ENCODE assay signal across 8 cellular contexts in genomic region chr13:79423801-79424642, GRCh38. TPM values are rescaled to one million over a fixed set of nuclear protein-coding genes. Genes with fewer than 3 reads are reported as not detected.
DNase-seq lines count a peak whose midpoint lies in the region; ATAC-seq and TF ChIP-seq lines count a peak whose summit lies in the region.

No MANE protein-coding gene starts in this region.

- no peak overlapping the region for H3K27ac Mint-ChIP-seq in brain
- H3K27ac Mint-ChIP-seq in activated T-helper 1 cell treated with anti-CD3 and anti-CD28 coated beads, Interleukin-12 subunit alpha, Interleukin-12 subunit beta, Interleukin-2, Interleukin-4 antibody, amounts not matched to agents 30 ng/mL and 10 ng/mL and 1 ng/mL, durations not matched to agents 14 hours and 24 hours and 36 hours, result no peak overlapping the region

- peak; percentile 30 for DNase-seq in AG20443 (ENCODE audit: low spot score)
- DNase-seq in GM13977 (ENCODE audit: low spot score), result peak; percentile 34
- peak; percentile 47 for DNase-seq in NCI-H2227 (lab: John Stamatoyannopoulos, UW; ENCODE audit: unreplicated experiment)
- DNase-seq in left colon, result no peak
- DNase-seq in activated T-helper 1 cell treated with anti-CD3 and anti-CD28 coated beads, Interleukin-12 subunit alpha, Interleukin-12 subunit beta, Interleukin-2, Interleukin-4 antibody, amounts not matched to agents 30 ng/mL and 10 ng/mL and 1 ng/mL, durations not matched to agents 14 hours and 24 hours and 36 hours (ENCODE audit: low spot score), result no peak
- DNase-seq in GM19240 (ENCODE audit: insufficient read length, low spot score), result no peak

- in situ Hi-C loops in GM13977 (cut with MboI; ENCODE audit: low pct_unique_long_range_greater_than_20kb, low sequenced_read_pairs, unreplicated experiment), result no loop called here

- H3K27me3 Mint-ChIP-seq in brain, result no peaks in the 10 kb centered on the region
- H3K27me3 Mint-ChIP-seq in activated T-helper 1 cell treated with anti-CD3 and anti-CD28 coated beads, Interleukin-12 subunit alpha, Interleukin-12 subunit beta, Interleukin-2, Interleukin-4 antibody, amounts not matched to agents 30 ng/mL and 10 ng/mL and 1 ng/mL, durations not matched to agents 14 hours and 24 hours and 36 hours (ENCODE audit: insufficient read depth), result no peaks in the 10 kb centered on the region

- TF ChIP-seq CTCF in GM13977 (IDR thresholded peaks at IDR 0.05; ENCODE audit: extremely low read depth, insufficient read depth, missing control alignments), result peak; percentile 67
- TF ChIP-seq CTCF in brain (conservative IDR thresholded peaks at IDR 0.05), result peak; percentile 80 to 83

- no peaks in the 10 kb centered on the region for H3K4me1 Mint-ChIP-seq in brain
- H3K4me1 Mint-ChIP-seq in activated T-helper 1 cell treated with anti-CD3 and anti-CD28 coated beads, Interleukin-12 subunit alpha, Interleukin-12 subunit beta, Interleukin-2, Interleukin-4 antibody, amounts not matched to agents 30 ng/mL and 10 ng/mL and 1 ng/mL, durations not matched to agents 14 hours and 24 hours and 36 hours (ENCODE audit: low read depth), result peaks cover 35% of the 10 kb centered on the region

- H3K9me3 Mint-ChIP-seq in brain, result no peaks in the 10 kb centered on the region
- no peaks in the 10 kb centered on the region for H3K9me3 Mint-ChIP-seq in activated T-helper 1 cell treated with anti-CD3 and anti-CD28 coated beads, Interleukin-12 subunit alpha, Interleukin-12 subunit beta, Interleukin-2, Interleukin-4 antibody, amounts not matched to agents 30 ng/mL and 10 ng/mL and 1 ng/mL, durations not matched to agents 14 hours and 24 hours and 36 hours

- H3K36me3 Mint-ChIP-seq in brain, result no peaks in the 10 kb centered on the region
- H3K36me3 Mint-ChIP-seq in activated T-helper 1 cell treated with anti-CD3 and anti-CD28 coated beads, Interleukin-12 subunit alpha, Interleukin-12 subunit beta, Interleukin-2, Interleukin-4 antibody, amounts not matched to agents 30 ng/mL and 10 ng/mL and 1 ng/mL, durations not matched to agents 14 hours and 24 hours and 36 hours (ENCODE audit: low read depth), result peaks cover 7% of the 10 kb centered on the region

- intact Hi-C loops in left colon (cut with DNase I, micrococcal nuclease), result loop anchor here (5.0 kb wide), 1 partner anchor 118 kb away; no protein-coding TSS in a partner anchor
- intact Hi-C loops in activated T-helper 1 cell treated with anti-CD3 and anti-CD28 coated beads, Interleukin-12 subunit alpha, Interleukin-12 subunit beta, Interleukin-2, Interleukin-4 antibody, amounts not matched to agents 30 ng/mL and 10 ng/mL and 1 ng/mL, durations not matched to agents 14 hours and 24 hours and 36 hours (cut with micrococcal nuclease), result loop anchor here (1.0 to 5.0 kb wide), 5 partner anchors 18 to 253 kb away; partner anchors contain the start of genes NDFIP2 and RBM26

- peak; percentile 79 for ATAC-seq in HG02763 (IDR thresholded peaks at IDR 0.05; ENCODE audit: unreplicated experiment)
- peak; percentile 77 for ATAC-seq in left colon

- H3K4me3 Mint-ChIP-seq in brain, result no peak overlapping the region
- H3K4me3 Mint-ChIP-seq in activated T-helper 1 cell treated with anti-CD3 and anti-CD28 coated beads, Interleukin-12 subunit alpha, Interleukin-12 subunit beta, Interleukin-2, Interleukin-4 antibody, amounts not matched to agents 30 ng/mL and 10 ng/mL and 1 ng/mL, durations not matched to agents 14 hours and 24 hours and 36 hours, result no peak overlapping the region

RNA-seq across cellular contexts. Expression of gene RBM26, which starts 18.0 kb away (rescaled TPM):
- polyA plus RNA-seq in brain (ENCODE audit: insufficient read depth, low read depth, low replicate concordance), result 21.1 TPM
- total RNA-seq in left colon, result 10 to 100 TPM; 28.6 to 32.8 TPM
- 99.3 and 107 TPM in 2 replicates for total RNA-seq in activated T-helper 1 cell treated with anti-CD3 and anti-CD28 coated beads, Interleukin-12 subunit alpha, Interleukin-12 subunit beta, Interleukin-2, Interleukin-4 antibody, amounts not matched to agents 30 ng/mL and 10 ng/mL and 1 ng/mL, durations not matched to agents 14 hours and 24 hours and 36 hours

RNA-seq across cellular contexts. Expression of gene NDFIP2, which starts 56.9 kb away (rescaled TPM):
- polyA plus RNA-seq in brain (ENCODE audit: insufficient read depth, low read depth, low replicate concordance), result 14.8 TPM
- total RNA-seq in left colon, result 100 to 1,000 TPM; 117 to 129 TPM
- 250 and 276 TPM in 2 replicates for total RNA-seq in activated T-helper 1 cell treated with anti-CD3 and anti-CD28 coated beads, Interleukin-12 subunit alpha, Interleukin-12 subunit beta, Interleukin-2, Interleukin-4 antibody, amounts not matched to agents 30 ng/mL and 10 ng/mL and 1 ng/mL, durations not matched to agents 14 hours and 24 hours and 36 hours

Comparison
In these comparisons a context has a peak if more than half of its experiments do, and no peak if none do; other contexts are left out.
1. DNase-seq: peak in AG20443 (single experiment), GM13977 (single experiment) and NCI-H2227 (single experiment); none in left colon (0 of 2), activated T-helper 1 cell treated with anti-CD3 and anti-CD28 coated beads, Interleukin-12 subunit alpha, Interleukin-12 subunit beta, Interleukin-2, Interleukin-4 antibody, amounts not matched to agents 30 ng/mL and 10 ng/mL and 1 ng/mL, durations not matched to agents 14 hours and 24 hours and 36 hours (single experiment) and GM19240 (single experiment).